Comparison of ENCODE assay signal across 23 cellular contexts in the genomic region with DNA sequence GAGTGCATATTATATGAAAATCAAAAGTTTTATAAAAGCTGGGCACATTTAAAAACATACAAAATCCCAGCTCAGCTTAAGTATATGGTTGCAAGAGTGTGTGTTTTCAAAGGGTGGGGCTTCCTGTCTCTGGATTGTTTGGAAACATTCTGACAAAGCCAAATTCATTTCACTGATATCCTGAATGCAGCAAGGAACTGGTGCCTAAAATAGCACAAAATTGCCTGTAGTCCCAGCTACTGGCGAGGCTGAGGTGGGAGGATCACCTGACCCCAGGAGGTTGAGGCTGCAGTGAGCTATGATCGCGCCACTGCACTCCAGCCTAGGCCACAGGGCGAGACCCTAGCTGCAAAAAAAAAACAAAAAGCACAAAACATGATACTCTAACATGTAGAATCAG. TPM values are rescaled to one million over a fixed set of nuclear protein-coding genes. Genes with fewer than 3 reads are reported as not detected.
DNase-seq lines count a peak whose midpoint lies in the region; ATAC-seq and TF ChIP-seq lines count a peak whose summit lies in the region.
"Had no signal": no experiment of that assay in that cellular context is flagged by ENCODE, and none has a peak within 500 bp of the region (broad histone marks: within the 10 kb centered on the region; RNA-seq: fewer than 3 reads in every experiment).

No MANE protein-coding gene starts in this region.

- peaks cover 33% of the 10 kb centered on the region for H3K4me1 Mint-ChIP-seq in chondrocyte (ENCODE audit: low read depth)
- H3K4me1 Mint-ChIP-seq: activated CD4-positive, alpha-beta T cell treated with anti-CD3 and anti-CD28 coated beads for 36 hours had no signal

- DNase-seq in NCI-H460 (ENCODE audit: extremely low read depth, low read depth) (peak; percentile 24), chondrocyte (ENCODE audit: low spot score) (no peak), heart right ventricle (peak in 1 of 2 donors; percentile 58), sciatic nerve (ENCODE audit: low spot score) (no peak), G401 (ENCODE audit: low spot score) (no peak), DMS114 treated with DMSO at 0.1 percent for 48 hours (lab: John Stamatoyannopoulos, UW; ENCODE audit: unreplicated experiment) (no peak)
- DNase-seq in stimulated activated CD4-positive, alpha-beta T cell treated with anti-CD3 and anti-CD28 coated beads, Interleukin-15, amount 100 ng/mL, for 24 hours: no peak
- DNase-seq: activated CD4-positive, alpha-beta T cell treated with anti-CD3 and anti-CD28 coated beads for 36 hours; activated CD8-positive, alpha-beta memory T cell treated with anti-CD3 and anti-CD28 coated beads, Interleukin-2, amount 50 U/mL, for 4 hours; aorta; Caco-2; effector CD4-positive, alpha-beta T cell; foreskin keratinocyte; GDM1; GOT3; Karpas-422; mesenchymal stem cell; NCI-H1105 treated with DMSO at 0.1 percent for 48 hours; NCI-H2171 treated with DMSO at 0.1 percent for 48 hours had no signal

- peaks cover 0 to 6% (median 0%) of the 10 kb centered on the region in 7 donors for H3K27me3 ChIP-seq in heart right ventricle
- H3K27me3 ChIP-seq: foreskin keratinocyte, suprapubic skin had no signal

- in situ Hi-C loops in G401 (cut with HindIII; ENCODE audit: low sequenced_read_pairs): no loop called here

- peak overlapping the region; percentile 79 for H3K27ac Mint-ChIP-seq in chondrocyte (ENCODE audit: unreplicated experiment)
- H3K27ac Mint-ChIP-seq: activated CD4-positive, alpha-beta T cell treated with anti-CD3 and anti-CD28 coated beads for 36 hours had no signal

- no peaks in the 10 kb centered on the region for H3K36me3 ChIP-seq in heart right ventricle
- H3K36me3 ChIP-seq: suprapubic skin had no signal

- peaks cover 2 to 53% (median 33%) of the 10 kb centered on the region in 9 donors for H3K4me1 ChIP-seq in heart right ventricle
- H3K4me1 ChIP-seq: Caco-2 had no signal

- intact Hi-C loops in heart right ventricle (cut with DNase I): loop anchor here in 2 of 10 donors (2.0 to 10.0 kb wide), 2 partner anchors 36 to 50 kb away; no protein-coding TSS in a partner anchor
- intact Hi-C loops in sciatic nerve (cut with DNase I): no loop called here

- no peaks in the 10 kb centered on the region for H3K27me3 Mint-ChIP-seq in chondrocyte (ENCODE audit: low read depth)

- H3K4me3 Mint-ChIP-seq in chondrocyte (ENCODE audit: unreplicated experiment): no peak overlapping the region
- H3K4me3 Mint-ChIP-seq: activated CD4-positive, alpha-beta T cell treated with anti-CD3 and anti-CD28 coated beads for 36 hours; nephron had no signal

- H3K9me3 ChIP-seq in heart right ventricle: no peaks in the 10 kb centered on the region
- H3K9me3 ChIP-seq: Caco-2, suprapubic skin had no signal

- H3K9me3 Mint-ChIP-seq in chondrocyte (ENCODE audit: low read depth): peaks cover 3% of the 10 kb centered on the region
- H3K9me3 Mint-ChIP-seq: nephron had no signal

- H3K4me3 ChIP-seq in heart right ventricle: no peak overlapping the region
- H3K4me3 ChIP-seq: suprapubic skin had no signal

- ATAC-seq in heart right ventricle (peak; percentile 76 to 92 (median 88)), sciatic nerve (peak; percentile 80), GM18909 (IDR thresholded peaks at IDR 0.05; ENCODE audit: poor library complexity, unreplicated experiment) (no peak)
- ATAC-seq: activated CD4-positive, alpha-beta T cell treated with anti-CD3 and anti-CD28 coated beads for 36 hours; foreskin keratinocyte had no signal

- 37% methylated on average over 4 of the region's 4 CpGs for WGBS in heart right ventricle, 2 donors

- no peaks in the 10 kb centered on the region for H3K36me3 Mint-ChIP-seq in chondrocyte (ENCODE audit: low read depth)

- TF ChIP-seq CTCF in chondrocyte (IDR thresholded peaks at IDR 0.05) (no peak), heart right ventricle (IDR thresholded peaks at IDR 0.05) (no peak)

- peak overlapping the region; percentile 4 to 79 (median 68) for H3K27ac ChIP-seq in heart right ventricle
- H3K27ac ChIP-seq: foreskin keratinocyte had no signal

RNA-seq across cellular contexts. Expression of a gene that starts 13.0 kb away (rescaled TPM):
- total RNA-seq in NCI-H460 (2014; rRNA removed; shearing (Covaris generic)): 65.6 and 67.7 TPM in 2 replicates
- 27.3 and 38.6 TPM in 2 replicates for polyA plus RNA-seq in NCI-H460 (2014; cell fraction: nucleus; rRNA removed)
- 90.5 to 108 TPM (median 91.7 TPM) in 3 replicates for total RNA-seq in chondrocyte
- 100 to 1,000 TPM in 8 of 10 donors, 10 to 100 TPM in 2; 89.0 to 166 (median 126) TPM for total RNA-seq in heart right ventricle
- polyA plus RNA-seq in heart right ventricle: 10 to 100 TPM; 22.8 to 32.8 TPM
- 465 TPM for total RNA-seq in sciatic nerve
- total RNA-seq in G401 (2014; rRNA removed; shearing (Covaris generic)): 36.8 and 59.5 TPM in 2 replicates
- total RNA-seq: T-helper 2 cell treated with Interferon-gamma antibody and Interleukin-4, amounts not matched to agents 100 ng/mL and 5 ng/mL, for 36 hours had no signal
